In genomic region chr5:176646049-176646706, GRCh38 we compare ENCODE assay signal across 8 cellular contexts. TPM values are rescaled to one million over a fixed set of nuclear protein-coding genes. Genes with fewer than 3 reads are reported as not detected.
DNase-seq lines count a peak whose midpoint lies in the region; ATAC-seq and TF ChIP-seq lines count a peak whose summit lies in the region.

No MANE protein-coding gene starts in this region.

- no peak overlapping the region for H3K4me2 ChIP-seq in IMR-90 (ENCODE audit: low read depth, low read length)

- peaks cover 20% of the 10 kb centered on the region for H4K20me1 ChIP-seq in IMR-90 (ENCODE audit: insufficient read depth, low read length)

- intact Hi-C loops in IMR-90 (cut with micrococcal nuclease) = loop anchor here (10.0 kb wide), 1 partner anchor 231 kb away; the partner anchor contains the start of gene CLTB
- intact Hi-C loops in body of pancreas (cut with DNase I) = no loop called here
- intact Hi-C loops in natural killer cell (cut with micrococcal nuclease) = no loop called here
- intact Hi-C loops in posterior vena cava (cut with DNase I) = no loop called here

- no peaks in the 10 kb centered on the region for H3K9me3 Mint-ChIP-seq in natural killer cell

- H4K91ac ChIP-seq in IMR-90 (ENCODE audit: insufficient read depth, low read depth, low read length) = no peak overlapping the region

- peaks cover 22 to 47% of the 10 kb centered on the region in 2 donors for H3K4me1 Mint-ChIP-seq in natural killer cell

- DNase-seq in IMR-90 (no peak), body of pancreas (no peak), natural killer cell (no peak), mesenteric fat pad (ENCODE audit: low spot score) (no peak), NCI-H1417 (lab: John Stamatoyannopoulos, UW) (no peak), H4 (ENCODE audit: low spot score) (no peak), posterior vena cava (ENCODE audit: low spot score) (no peak)

- peak overlapping the region; percentile 84 for H2AK9ac ChIP-seq in IMR-90 (replicated peaks; ENCODE audit: low read depth, low read length, poor library complexity)

- no peak overlapping the region for H3K14ac ChIP-seq in IMR-90 (replicated peaks; ENCODE audit: low read depth, low read length)

- peaks cover 10% of the 10 kb centered on the region; the same call in 1 of the 2 replicates for H3K9me1 ChIP-seq in IMR-90 (ENCODE audit: insufficient read depth, low read length)

- WGBS in IMR-90 (ENCODE audit: extremely low coverage in 2 of 2, insufficient read length in 1 of 2), 2 experiments = no CpG with 5 or more reads among the region's 7 CpGs
- 93 to 95% methylated on average over 6 to 7 of the region's 7 CpGs for WGBS in body of pancreas, 2 donors

- H3K4me1 ChIP-seq in ACC112 (ENCODE audit: control insufficient read depth, insufficient read depth, low read length, unreplicated experiment) (peaks cover 12% of the 10 kb centered on the region), IMR-90 (ENCODE audit: control insufficient read depth, insufficient read depth, low read length) (peaks cover 10% of the 10 kb centered on the region; the same call in 1 of the 2 replicates), body of pancreas (peaks cover 18% of the 10 kb centered on the region)

- H3K27me3 Mint-ChIP-seq in natural killer cell (ENCODE audit: low read depth in 2 of 2) = no peaks in the 10 kb centered on the region

- peak overlapping the region; percentile 95 for H2AFZ ChIP-seq in ACC112 (ENCODE audit: low read length, unreplicated experiment)
- peak overlapping the region; percentile 98 for H2AFZ ChIP-seq in IMR-90 (replicated peaks; ENCODE audit: low read length, poor library complexity)

- TF ChIP-seq CTCF in IMR-90 (conservative IDR thresholded peaks at IDR 0.05; ENCODE audit: low read depth, low read length) (no peak), body of pancreas (IDR thresholded peaks at IDR 0.05) (no peak), natural killer cell (IDR thresholded peaks at IDR 0.05) (no peak)

- peaks cover 4 to 31% of the 10 kb centered on the region in 2 experiments for H3K79me1 ChIP-seq in IMR-90 (ENCODE audit: low read depth in 1 of 2, low read length in 2 of 2)

- H3K79me2 ChIP-seq in ACC112 (ENCODE audit: control insufficient read depth, insufficient read depth, low read length, unreplicated experiment) = peaks cover 14% of the 10 kb centered on the region

- H3K4me3 ChIP-seq in ACC112 (ENCODE audit: low read depth, low read length) (no peak overlapping the region), IMR-90 (ENCODE audit: insufficient read depth, low read depth, low read length) (no peak overlapping the region), body of pancreas (no peak overlapping the region)

- H3K23ac ChIP-seq in IMR-90 (ENCODE audit: low read depth, low read length) = no peak overlapping the region

- CTCF ChIA-PET in IMR-90 (lab: Yijun Ruan, JAX) = interaction anchor here (0.6 to 1.6 kb wide), 3 partner anchors 11 to 75 kb away, joined by 4 read pairs; no protein-coding TSS in a partner anchor

- dilution Hi-C loops in IMR-90 (cut with HindIII; ENCODE audit: low sequenced_read_pairs, unreplicated experiment) = no loop called here

- H2BK5ac ChIP-seq in IMR-90 (ENCODE audit: low read depth, low read length, poor library complexity, severe bottlenecking) = no peak overlapping the region

- H4K8ac ChIP-seq in IMR-90 (ENCODE audit: low read depth in 2 of 2, low read length in 2 of 2) = peak overlapping the region; percentile 96 to 99

- peak overlapping the region; percentile 90 for H3K4ac ChIP-seq in IMR-90 (ENCODE audit: low read depth, low read length)

- H3K27ac ChIP-seq in ACC112 (ENCODE audit: low read depth, low read length) (no peak overlapping the region), IMR-90 (ENCODE audit: insufficient read depth, low read length) (no peak overlapping the region), body of pancreas (peak overlapping the region in 3 of 4 donors; percentile 59 to 75 (median 74))

- no TSS peak for BruUV-seq in IMR-90 (replicated peaks; lab: Mats Ljungman, UMichigan)

- POLR2A ChIA-PET in IMR-90 (lab: Charles Lee; ENCODE audit: unreplicated experiment) = no interaction called here

- no peak overlapping the region for H2BK20ac ChIP-seq in IMR-90 (ENCODE audit: low read depth, low read length)

- H4K5ac ChIP-seq in IMR-90 (ENCODE audit: low read depth, low read length) = no peak overlapping the region

- TF ChIP-seq POLR2A in IMR-90 (IDR thresholded peaks at IDR 0.05; ENCODE audit: low read depth, low read length) (no peak), body of pancreas (IDR thresholded peaks at IDR 0.05) (no peak)

- H3K36me3 ChIP-seq in ACC112 (ENCODE audit: insufficient read depth, low read length) = no peaks in the 10 kb centered on the region
- no peaks in the 10 kb centered on the region for H3K36me3 ChIP-seq in IMR-90 (ENCODE audit: control insufficient read depth, insufficient read depth, low read length)
- H3K36me3 ChIP-seq in body of pancreas (replicated peaks in 1 of 2; ENCODE audit: insufficient read depth in 1 of 2, low read depth in 2 of 2) = no peaks in the 10 kb centered on the region

- peak overlapping the region; percentile 66 to 84 for H3K27ac Mint-ChIP-seq in natural killer cell

- H3K36me3 Mint-ChIP-seq in natural killer cell = no peaks in the 10 kb centered on the region

- peak overlapping the region; percentile 90 for H3K4me3 Mint-ChIP-seq in natural killer cell

- H2BK15ac ChIP-seq in IMR-90 (ENCODE audit: low read depth, low read length) = no peak overlapping the region

- in situ Hi-C loops in IMR-90 (cut with MboI; ENCODE audit: low sequenced_read_pairs) = no loop called here

- H2BK120ac ChIP-seq in IMR-90 (ENCODE audit: low read depth, low read length) = no peak overlapping the region

- no peak overlapping the region for H3K56ac ChIP-seq in IMR-90 (ENCODE audit: extremely low read depth, insufficient read depth, low read length)

- H2AK5ac ChIP-seq in IMR-90 (ENCODE audit: low read depth, low read length) = peak overlapping the region; percentile 61; the same call in 1 of the 2 replicates

- no peaks in the 10 kb centered on the region for H3K9me3 ChIP-seq in IMR-90 (ENCODE audit: control insufficient read depth, insufficient read depth, low read length)
- H3K9me3 ChIP-seq in body of pancreas = no peaks in the 10 kb centered on the region

- no peak overlapping the region for H3K18ac ChIP-seq in IMR-90 (ENCODE audit: low read depth, low read length)

- H3K9ac ChIP-seq in IMR-90 (ENCODE audit: low read depth, low read length) = no peak overlapping the region

- ATAC-seq in IMR-90 (ENCODE audit: low read depth) (no peak), body of pancreas (no peak), natural killer cell (no peak)

- no peaks in the 10 kb centered on the region for H3K27me3 ChIP-seq in ACC112 (ENCODE audit: insufficient read depth, low read length)
- H3K27me3 ChIP-seq in IMR-90 (ENCODE audit: control insufficient read depth, insufficient read depth, low read length) = no peaks in the 10 kb centered on the region; the same call in 1 of the 2 replicates
- H3K27me3 ChIP-seq in body of pancreas = no peaks in the 10 kb centered on the region

- TF ChIP-seq RAD21 in IMR-90 (IDR thresholded peaks at IDR 0.05; ENCODE audit: low read length) = no peak

TF ChIP-seq in IMR-90, 13 proteins besides CTCF, POLR2A, EP300 and RAD21:
- TF ChIP-seq RCOR1 (IDR thresholded peaks at IDR 0.05; ENCODE audit: insufficient replicate concordance, low read length) = no peak
- TF ChIP-seq CEBPB (IDR thresholded peaks at IDR 0.05; ENCODE audit: low read depth, low read length) = no peak
- TF ChIP-seq SMC3 (IDR thresholded peaks at IDR 0.05; ENCODE audit: low read depth, low read length) = no peak
- no peak for TF ChIP-seq CHD1 (IDR thresholded peaks at IDR 0.05; ENCODE audit: low read depth, low read length)

RNA-seq across cellular contexts. Expression of gene TSPAN17, which starts 1.1 kb away (rescaled TPM):
- total RNA-seq in IMR-90 (2012; rRNA removed) = 34.2 and 35.3 TPM in 2 replicates
- polyA plus RNA-seq in IMR-90 (2012; rRNA removed) = 40.9 and 41.6 TPM in 2 replicates
- polyA plus RNA-seq in IMR-90 (2012; cell fraction: cytosol; rRNA removed) = 40.1 and 58.5 TPM in 2 replicates
- polyA plus RNA-seq in IMR-90 (2012; cell fraction: nucleus; rRNA removed; ENCODE audit: low replicate concordance) = 74.1 and 106 TPM in 2 replicates
- 10 to 100 TPM; 24.1 to 37.6 TPM for total RNA-seq in body of pancreas
- total RNA-seq in natural killer cell = 10 to 100 TPM; 24.1 to 29.4 (median 24.6) TPM
- 29.7 TPM for total RNA-seq in mesenteric fat pad
- 48.0 and 49.6 TPM in 2 replicates for total RNA-seq in H4 (2014; rRNA removed; shearing (Covaris generic))
- 10 to 100 TPM; 15.7 to 18.5 TPM for total RNA-seq in posterior vena cava

RNA-seq across cellular contexts. Expression of gene EIF4E1B, which starts 15.7 kb away (rescaled TPM):
- total RNA-seq in IMR-90 (2012; rRNA removed) (not detected in 2 replicates), body of pancreas (10 to 100 TPM in 1 of 2 donors, under 1 TPM in 1; 0.26 to 11.5 TPM), natural killer cell (not detected), mesenteric fat pad (not detected), posterior vena cava (not detected)
- polyA plus RNA-seq in IMR-90 (2012; rRNA removed) = not detected in 2 replicates
- polyA plus RNA-seq in IMR-90 (2012; cell fraction: cytosol; rRNA removed) = not detected in 2 replicates
- polyA plus RNA-seq in IMR-90 (2012; cell fraction: nucleus; rRNA removed; ENCODE audit: low replicate concordance) = not detected in 2 replicates
- total RNA-seq in H4 (2014; rRNA removed; shearing (Covaris generic)) = not detected in 2 replicates

RNA-seq across cellular contexts. Expression of gene SNCB, which starts 15.8 kb away (rescaled TPM):
- total RNA-seq in IMR-90 (2012; rRNA removed) (not detected in 2 replicates), body of pancreas (not detected), natural killer cell (not detected), mesenteric fat pad (not detected), posterior vena cava (not detected)
- 0.40 and 0.41 TPM in 2 replicates for polyA plus RNA-seq in IMR-90 (2012; rRNA removed)
- 0.52 and 0.58 TPM in 2 replicates for polyA plus RNA-seq in IMR-90 (2012; cell fraction: cytosol; rRNA removed)
- polyA plus RNA-seq in IMR-90 (2012; cell fraction: nucleus; rRNA removed; ENCODE audit: low replicate concordance) = 0.51 and 0.54 TPM in 2 replicates
- 0.48 TPM in 1 of 2 replicates, not detected in the other for total RNA-seq in H4 (2014; rRNA removed; shearing (Covaris generic))

RNA-seq across cellular contexts. Expression of gene GPRIN1, which starts 36.2 kb away (rescaled TPM):
- total RNA-seq in IMR-90 (2012; rRNA removed) = 2.5 and 3.0 TPM in 2 replicates
- 4.7 and 5.1 TPM in 2 replicates for polyA plus RNA-seq in IMR-90 (2012; rRNA removed)
- 3.6 TPM in 2 replicates for polyA plus RNA-seq in IMR-90 (2012; cell fraction: cytosol; rRNA removed)
- polyA plus RNA-seq in IMR-90 (2012; cell fraction: nucleus; rRNA removed; ENCODE audit: low replicate concordance) = 1.4 and 2.5 TPM in 2 replicates
- 1 to 10 TPM in 1 of 2 donors, under 1 TPM in 1; 0.26 to 1.3 TPM for total RNA-seq in body of pancreas
- 1 to 10 TPM in 2 of 3 donors, under 1 TPM in 1; 0.92 to 1.5 (median 1.3) TPM for total RNA-seq in natural killer cell
- total RNA-seq in mesenteric fat pad = 1.3 TPM
- 11.7 and 14.0 TPM in 2 replicates for total RNA-seq in H4 (2014; rRNA removed; shearing (Covaris generic))
- 1 to 10 TPM in 1 of 2 donors, under 1 TPM in 1; 0.37 to 1.1 TPM for total RNA-seq in posterior vena cava

Comparison
In these comparisons a context has a peak if more than half of its experiments do, and no peak if none do; other contexts are left out.
1. H3K27ac ChIP-seq: peak in body of pancreas (3 of 4); none in ACC112 (single experiment) and IMR-90 (single experiment).